Comparison of ENCODE assay signal across 10 cellular contexts in genomic region chr2:117815946-117816345, GRCh38. TPM values are rescaled to one million over a fixed set of nuclear protein-coding genes. Genes with fewer than 3 reads are reported as not detected.
DNase-seq lines count a peak whose midpoint lies in the region; ATAC-seq and TF ChIP-seq lines count a peak whose summit lies in the region.
"Had no signal": no experiment of that assay in that cellular context is flagged by ENCODE, and none has a peak within 500 bp of the region (broad histone marks: within the 10 kb centered on the region; RNA-seq: fewer than 3 reads in every experiment).

No MANE protein-coding gene starts in this region.

- POLR2A ChIA-PET in CD4-positive, alpha-beta memory T cell (lab: Charles Lee; ENCODE audit: partially characterized antibody): interaction anchor here (0.6 kb wide), 1 partner anchor 16 kb away, joined by 6 read pairs; no protein-coding TSS in a partner anchor

- no peaks in the 10 kb centered on the region for H3K27me3 Mint-ChIP-seq in CD4-positive, alpha-beta memory T cell
- no peaks in the 10 kb centered on the region for H3K27me3 Mint-ChIP-seq in nephron (ENCODE audit: low read depth)

- no peak for TF ChIP-seq POLR2A in prostate gland (IDR thresholded peaks at IDR 0.05)

- H3K4me1 Mint-ChIP-seq in CD4-positive, alpha-beta memory T cell: peaks cover 26 to 60% (median 38%) of the 10 kb centered on the region in 4 donors
- H3K4me1 Mint-ChIP-seq in nephron: peaks cover 23% of the 10 kb centered on the region

- H3K9me3 ChIP-seq in CD4-positive, alpha-beta memory T cell (ENCODE audit: control insufficient read depth in 1 of 2, low read length in 2 of 2): no peaks in the 10 kb centered on the region
- no peaks in the 10 kb centered on the region for H3K9me3 ChIP-seq in prostate gland
- H3K9me3 ChIP-seq: SJCRH30 had no signal

- H3K4me3 Mint-ChIP-seq in CD4-positive, alpha-beta memory T cell: peak overlapping the region in 7 of 8 donors; percentile 86 to 97 (median 95)
- peak overlapping the region; percentile 93 to 95 (median 93) for H3K4me3 Mint-ChIP-seq in nephron

- H3K9me3 Mint-ChIP-seq in CD4-positive, alpha-beta memory T cell: peaks cover 0 to 4% (median 0%) of the 10 kb centered on the region in 8 donors
- no peaks in the 10 kb centered on the region for H3K9me3 Mint-ChIP-seq in nephron

- DNase-seq in CD4-positive, alpha-beta memory T cell: no peak
- no peak for DNase-seq in LNCaP clone FGC (ENCODE audit: low read depth)
- no peak for DNase-seq in coronary artery (ENCODE audit: low spot score)
- DNase-seq in prostate gland (ENCODE audit: low spot score): no peak
- no peak for DNase-seq in inferior parietal cortex (ENCODE audit: extremely low spot score)
- DNase-seq: left cardiac atrium, SJCRH30 had no signal

- CTCF ChIA-PET in CD4-positive, alpha-beta memory T cell (lab: Charles Lee; ENCODE audit: partially characterized antibody): no interaction called here

- peak overlapping the region in 1 of 2 donors; percentile 77 for H3K4me3 ChIP-seq in CD4-positive, alpha-beta memory T cell (ENCODE audit: low read length in 2 of 2)
- H3K4me3 ChIP-seq in LNCaP clone FGC (ENCODE audit: low read depth, low read length) (peak overlapping the region; percentile 96), coronary artery (peak overlapping the region; percentile 94), prostate gland (no peak overlapping the region)

- H3K4me1 ChIP-seq in CD4-positive, alpha-beta memory T cell (ENCODE audit: insufficient read depth, low read length): peaks cover 35% of the 10 kb centered on the region
- H3K4me1 ChIP-seq in prostate gland (replicated peaks): peaks cover 8% of the 10 kb centered on the region

- no peak for ATAC-seq in HG03520 (IDR thresholded peaks at IDR 0.05; ENCODE audit: unreplicated experiment)
- no peak for ATAC-seq in GM19397 (IDR thresholded peaks at IDR 0.05; ENCODE audit: unreplicated experiment)
- ATAC-seq: left cardiac atrium had no signal

- H3K27ac ChIP-seq in CD4-positive, alpha-beta memory T cell (ENCODE audit: low read depth, low read length): peak overlapping the region; percentile 92
- H3K27ac ChIP-seq in coronary artery (no peak overlapping the region), prostate gland (no peak overlapping the region)

- H3K36me3 ChIP-seq in CD4-positive, alpha-beta memory T cell (ENCODE audit: insufficient read depth, low read length): peaks cover 40% of the 10 kb centered on the region
- peaks cover 0 to 6% of the 10 kb centered on the region in 2 donors for H3K36me3 ChIP-seq in prostate gland

- TF ChIP-seq CTCF in LNCaP clone FGC (IDR thresholded peaks at IDR 0.05; ENCODE audit: control insufficient read depth, extremely low read depth, insufficient read depth): no peak
- TF ChIP-seq CTCF in coronary artery (IDR thresholded peaks at IDR 0.05): no peak
- no peak for TF ChIP-seq CTCF in nephron (IDR thresholded peaks at IDR 0.05; ENCODE audit: unreplicated experiment in 3 of 3)
- TF ChIP-seq CTCF in prostate gland (IDR thresholded peaks at IDR 0.05): no peak

- H3K36me3 Mint-ChIP-seq in CD4-positive, alpha-beta memory T cell: peaks cover 44 to 51% of the 10 kb centered on the region in 2 donors
- H3K36me3 Mint-ChIP-seq in nephron (ENCODE audit: low read depth): peaks cover 37% of the 10 kb centered on the region

- no peaks in the 10 kb centered on the region for H3K27me3 ChIP-seq in CD4-positive, alpha-beta memory T cell (ENCODE audit: insufficient read depth, low read length)
- H3K27me3 ChIP-seq in prostate gland (replicated peaks; ENCODE audit: insufficient read depth): no peaks in the 10 kb centered on the region
- H3K27me3 ChIP-seq: SJCRH30 had no signal

- intact Hi-C loops in CD4-positive, alpha-beta memory T cell (cut with micrococcal nuclease): loop anchor here (2.0 to 5.0 kb wide), 2 partner anchors 496 to 1863 kb away; partner anchors contain the start of gene TMEM177
- intact Hi-C loops in prostate gland (cut with DNase I): no loop called here

- WGBS in prostate gland: 87% methylated on average over 3 of the region's 3 CpGs

- H3K27ac Mint-ChIP-seq in CD4-positive, alpha-beta memory T cell: peak overlapping the region; percentile 95 to 100 (median 100)
- no peak overlapping the region for H3K27ac Mint-ChIP-seq in nephron

RNA-seq across cellular contexts. Expression of gene DDX18, which starts 1.5 kb away (rescaled TPM):
- total RNA-seq in CD4-positive, alpha-beta memory T cell: 100 to 1,000 TPM; 105 to 111 TPM
- 10 to 100 TPM; 47.6 to 71.1 TPM for polyA plus RNA-seq in CD4-positive, alpha-beta memory T cell
- total RNA-seq in prostate gland: 10 to 100 TPM; 33.2 to 48.2 TPM

Comparison
In these comparisons a context has a peak if more than half of its experiments do, and no peak if none do; other contexts are left out.
1. H3K4me3 ChIP-seq: peak in LNCaP clone FGC (single experiment) and coronary artery (single experiment); none in prostate gland (0 of 2).
2. H3K27ac Mint-ChIP-seq: peak in CD4-positive, alpha-beta memory T cell (7 of 7); none in nephron (0 of 3).